In the genomic region with DNA sequence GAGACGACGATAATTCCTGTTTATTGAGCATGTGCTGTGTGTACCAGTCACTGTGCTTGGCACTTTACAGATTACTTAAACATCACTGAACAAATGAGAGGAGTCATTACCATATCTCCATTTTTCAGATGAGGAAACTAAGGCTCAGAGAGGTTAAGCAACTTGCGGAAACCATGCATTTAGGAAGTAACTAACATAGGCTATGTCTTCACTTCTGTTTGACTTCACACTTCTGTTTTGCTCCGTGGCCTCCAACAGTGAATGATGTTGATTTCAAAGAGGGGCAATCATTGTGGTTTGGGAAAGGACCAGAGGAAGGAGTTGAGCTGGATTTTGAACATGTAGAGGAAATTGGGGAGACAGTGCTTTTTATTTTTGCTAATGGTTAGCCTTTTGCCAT, we compare ENCODE assay signal across 17 cellular contexts.
"Had no signal": no experiment of that assay in that cellular context is flagged by ENCODE, and none has a peak within 500 bp of the region (broad histone marks: within the 10 kb centered on the region; RNA-seq: fewer than 3 reads in every experiment).

No MANE protein-coding gene starts in this region.

- H3K36me3 Mint-ChIP-seq: natural killer cell; stimulated activated effector memory CD8-positive, alpha-beta T cell treated with anti-CD3 and anti-CD28 coated beads, Interleukin-12 subunit alpha, Interleukin-12 subunit beta, amount 100 ng/mL, for 72 hours had no signal

- DNase-seq: activated CD4-positive, alpha-beta T cell treated with anti-CD3 and anti-CD28 coated beads for 36 hours; activated CD4-positive, alpha-beta T cell treated with anti-CD3 and anti-CD28 coated beads, Interleukin-2, amount 50 U/mL, for 48 hours; activated gamma-delta T cell treated with Interleukin-2 at 50 U/mL for 16 hours; effector CD8-positive, alpha-beta T cell; gastrocnemius medialis; heart left ventricle; kidney glomerular epithelial cell; mesenchymal stem cell; natural killer cell; pancreas; stimulated activated CD4-positive, alpha-beta T cell treated with anti-CD3 and anti-CD28 coated beads, Interleukin-4, amount 100 ng/mL, for 24 hours had no signal

- H3K4me2 ChIP-seq: smooth muscle cell had no signal

- H3K27ac ChIP-seq: gastrocnemius medialis, pancreas, thoracic aorta had no signal

- H3K4me3 Mint-ChIP-seq: activated CD4-positive, alpha-beta T cell treated with anti-CD3 and anti-CD28 coated beads for 36 hours; activated naive CD8-positive, alpha-beta T cell; natural killer cell; stimulated activated effector memory CD8-positive, alpha-beta T cell treated with anti-CD3 and anti-CD28 coated beads, Interleukin-12 subunit alpha, Interleukin-12 subunit beta, amount 100 ng/mL, for 72 hours had no signal

- H3K27me3 Mint-ChIP-seq: activated CD4-positive, alpha-beta T cell treated with anti-CD3 and anti-CD28 coated beads for 36 hours; activated naive CD8-positive, alpha-beta T cell had no signal

- ATAC-seq: activated CD4-positive, alpha-beta T cell treated with anti-CD3 and anti-CD28 coated beads for 36 hours; esophagus mucosa; gastrocnemius medialis; natural killer cell; pancreas; sciatic nerve; stimulated activated effector memory CD8-positive, alpha-beta T cell treated with anti-CD3 and anti-CD28 coated beads, Interleukin-12 subunit alpha, Interleukin-12 subunit beta, amount 100 ng/mL, for 72 hours had no signal

- H3K36me3 ChIP-seq: gastrocnemius medialis, pancreas, thoracic aorta had no signal

- H3K4me3 ChIP-seq: gastrocnemius medialis, heart left ventricle, pancreas, smooth muscle cell, thoracic aorta had no signal

- H3K4me1 ChIP-seq: gastrocnemius medialis, pancreas had no signal

- H3K27me3 ChIP-seq: gastrocnemius medialis, heart left ventricle, pancreas had no signal

- H3K9me3 Mint-ChIP-seq: natural killer cell; stimulated activated effector memory CD8-positive, alpha-beta T cell treated with anti-CD3 and anti-CD28 coated beads, Interleukin-12 subunit alpha, Interleukin-12 subunit beta, amount 100 ng/mL, for 72 hours had no signal

- H3K4me1 Mint-ChIP-seq: activated CD4-positive, alpha-beta T cell treated with anti-CD3 and anti-CD28 coated beads for 36 hours; stimulated activated effector memory CD8-positive, alpha-beta T cell treated with anti-CD3 and anti-CD28 coated beads, Interleukin-12 subunit alpha, Interleukin-12 subunit beta, amount 100 ng/mL, for 72 hours had no signal

- H3K27ac Mint-ChIP-seq: activated CD4-positive, alpha-beta T cell treated with anti-CD3 and anti-CD28 coated beads for 36 hours; activated naive CD8-positive, alpha-beta T cell; stimulated activated effector memory CD8-positive, alpha-beta T cell treated with anti-CD3 and anti-CD28 coated beads, Interleukin-12 subunit alpha, Interleukin-12 subunit beta, amount 100 ng/mL, for 72 hours had no signal

- H3K9me3 ChIP-seq: gastrocnemius medialis, pancreas, thoracic aorta had no signal
